Comparison of ENCODE assay signal across 8 cellular contexts in the genomic region with DNA sequence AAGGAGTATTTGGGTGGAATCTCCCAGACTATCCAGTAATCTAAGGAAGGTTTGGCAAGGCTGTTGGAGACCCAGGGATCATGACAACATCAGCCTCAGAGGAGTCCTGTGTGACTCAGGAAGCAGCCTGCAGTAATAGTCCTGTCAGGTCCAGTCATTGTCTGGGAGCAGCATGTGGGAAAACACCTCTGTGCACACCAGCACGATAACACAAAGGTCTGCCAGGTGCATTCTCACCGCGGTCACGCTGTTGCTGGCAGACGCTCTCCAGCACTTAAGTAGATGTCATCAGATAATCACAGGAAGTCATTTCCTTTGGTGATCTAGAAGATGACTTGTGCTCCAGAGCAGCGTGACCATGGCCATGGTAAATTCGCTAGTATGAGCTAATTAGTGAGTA.
DNase-seq lines count a peak whose midpoint lies in the region; ATAC-seq lines count a peak whose summit lies in the region.

No MANE protein-coding gene starts in this region.

- ATAC-seq in HG02642 (IDR thresholded peaks at IDR 0.05; ENCODE audit: poor library complexity, unreplicated experiment): no peak

- DNase-seq in activated T-cell treated with anti-CD3 and anti-CD28 coated beads for 24 hours (ENCODE audit: low read depth): peak; percentile 15
- DNase-seq in activated T-cell treated with anti-CD3 and anti-CD28 coated beads for 4 hours: no peak
- DNase-seq in NCI-H1105 treated with DMSO at 0.1 percent for 48 hours (lab: John Stamatoyannopoulos, UW): peak; percentile 7
- peak; percentile 25 for DNase-seq in activated effector memory CD4-positive, alpha-beta T cell treated with Interleukin-2 at 50 U/mL for 16 hours
- DNase-seq in stimulated activated CD8-positive, alpha-beta memory T cell treated with anti-CD3 and anti-CD28 coated beads, Interleukin-12 subunit alpha, Interleukin-12 subunit beta, amount 100 ng/mL, for 4 hours (ENCODE audit: low read depth): peak; percentile 7
- DNase-seq in NCI-H2171 (lab: John Stamatoyannopoulos, UW): no peak
- DNase-seq in NCI-H82 (lab: John Stamatoyannopoulos, UW): no peak

Comparison
In these comparisons a context has a peak if more than half of its experiments do, and no peak if none do; other contexts are left out.
1. DNase-seq: peak in activated T-cell treated with anti-CD3 and anti-CD28 coated beads for 24 hours (single experiment), NCI-H1105 treated with DMSO at 0.1 percent for 48 hours (single experiment), activated effector memory CD4-positive, alpha-beta T cell treated with Interleukin-2 at 50 U/mL for 16 hours (single experiment) and stimulated activated CD8-positive, alpha-beta memory T cell treated with anti-CD3 and anti-CD28 coated beads, Interleukin-12 subunit alpha, Interleukin-12 subunit beta, amount 100 ng/mL, for 4 hours (single experiment); none in activated T-cell treated with anti-CD3 and anti-CD28 coated beads for 4 hours (single experiment), NCI-H2171 (single experiment) and NCI-H82 (single experiment).